ENCODE assay signal across 13 cellular contexts in the genomic region with DNA sequence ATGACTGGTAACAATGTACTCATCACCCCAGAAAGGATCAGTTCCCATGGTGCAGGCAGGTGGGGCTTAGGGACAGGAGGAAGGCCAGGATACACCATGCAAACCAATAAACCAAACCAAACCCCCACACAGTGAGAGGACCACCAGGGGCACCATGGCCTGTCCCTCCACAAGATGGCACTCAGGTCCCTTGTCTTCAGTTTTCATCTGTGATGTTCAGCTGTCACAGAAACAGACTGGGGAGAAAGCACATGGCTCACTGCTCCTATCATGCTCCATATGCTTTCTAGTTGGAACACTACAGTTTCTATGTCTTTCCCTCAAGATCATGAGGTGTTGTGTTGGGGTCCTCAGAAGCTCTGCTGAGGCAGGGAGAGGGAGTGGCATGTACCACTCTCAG.
DNase-seq lines count a peak whose midpoint lies in the region; ATAC-seq and TF ChIP-seq lines count a peak whose summit lies in the region.
"Had no signal": no experiment of that assay in that cellular context is flagged by ENCODE, and none has a peak within 500 bp of the region (broad histone marks: within the 10 kb centered on the region; RNA-seq: fewer than 3 reads in every experiment).

No MANE protein-coding gene starts in this region.

- H3K9me3 Mint-ChIP-seq in stimulated activated naive CD8-positive, alpha-beta T cell treated with anti-CD3 and anti-CD28 coated beads, Interleukin-15, amount 100 ng/mL, for 72 hours: no peaks in the 10 kb centered on the region
- H3K9me3 Mint-ChIP-seq: activated naive CD4-positive, alpha-beta T cell treated with anti-CD3 and anti-CD28 coated beads, Interleukin-2, amount 50 U/mL, for 24 hours; CD8-positive, alpha-beta memory T cell had no signal

- peak; percentile 27 for TF ChIP-seq CTCF in choroid plexus epithelial cell (conservative IDR thresholded peaks at IDR 0.05; ENCODE audit: low read depth, low read length)

- peak; percentile 62 for ATAC-seq in stimulated activated naive CD8-positive, alpha-beta T cell treated with anti-CD3 and anti-CD28 coated beads, Interleukin-15, amount 100 ng/mL, for 72 hours
- ATAC-seq in HG03196 (IDR thresholded peaks at IDR 0.05; ENCODE audit: unreplicated experiment): no peak

- H3K27ac Mint-ChIP-seq in stimulated activated naive CD8-positive, alpha-beta T cell treated with anti-CD3 and anti-CD28 coated beads, Interleukin-15, amount 100 ng/mL, for 72 hours: no peak overlapping the region
- H3K27ac Mint-ChIP-seq: activated naive CD4-positive, alpha-beta T cell treated with anti-CD3 and anti-CD28 coated beads, Interleukin-2, amount 50 U/mL, for 24 hours; CD8-positive, alpha-beta memory T cell had no signal

- H3K4me3 ChIP-seq in choroid plexus epithelial cell (ENCODE audit: low read depth, low read length): no peak overlapping the region

- H3K4me3 Mint-ChIP-seq in stimulated activated naive CD8-positive, alpha-beta T cell treated with anti-CD3 and anti-CD28 coated beads, Interleukin-15, amount 100 ng/mL, for 72 hours: no peak overlapping the region
- H3K4me3 Mint-ChIP-seq: activated naive CD4-positive, alpha-beta T cell treated with anti-CD3 and anti-CD28 coated beads, Interleukin-2, amount 50 U/mL, for 24 hours; CD8-positive, alpha-beta memory T cell had no signal

- H3K4me1 Mint-ChIP-seq in stimulated activated naive CD8-positive, alpha-beta T cell treated with anti-CD3 and anti-CD28 coated beads, Interleukin-15, amount 100 ng/mL, for 72 hours: no peaks in the 10 kb centered on the region
- H3K4me1 Mint-ChIP-seq: activated naive CD4-positive, alpha-beta T cell treated with anti-CD3 and anti-CD28 coated beads, Interleukin-2, amount 50 U/mL, for 24 hours; CD8-positive, alpha-beta memory T cell had no signal

- peak; percentile 18 for DNase-seq in stimulated activated CD4-positive, alpha-beta T cell treated with anti-CD3 and anti-CD28 coated beads, Interleukin-12 subunit alpha, Interleukin-12 subunit beta, amount 100 ng/mL, for 4 hours
- no peak for DNase-seq in stimulated activated CD4-positive, alpha-beta T cell treated with anti-CD3 and anti-CD28 coated beads, Interleukin-2, amount 100 ng/mL, for 24 hours
- DNase-seq in MV-4-11 (lab: John Stamatoyannopoulos, UW) (peak; percentile 3), choroid plexus epithelial cell (ENCODE audit: low read depth) (no peak), middle frontal gyrus (ENCODE audit: extremely low spot score, low spot score) (no peak)
- no peak for DNase-seq in stimulated activated naive CD8-positive, alpha-beta T cell treated with anti-CD3 and anti-CD28 coated beads, Interleukin-15, amount 100 ng/mL, for 72 hours
- no peak for DNase-seq in effector CD8-positive, alpha-beta T cell (lab: John Stamatoyannopoulos, UW)
- DNase-seq: Karpas-422, mesenchymal stem cell, NCI-H345 had no signal

- no peaks in the 10 kb centered on the region for H3K27me3 Mint-ChIP-seq in stimulated activated naive CD8-positive, alpha-beta T cell treated with anti-CD3 and anti-CD28 coated beads, Interleukin-15, amount 100 ng/mL, for 72 hours
- H3K27me3 Mint-ChIP-seq: activated naive CD4-positive, alpha-beta T cell treated with anti-CD3 and anti-CD28 coated beads, Interleukin-2, amount 50 U/mL, for 24 hours had no signal

Comparison
In these comparisons a context has a peak if more than half of its experiments do, and no peak if none do; other contexts are left out.
1. DNase-seq: peak in stimulated activated CD4-positive, alpha-beta T cell treated with anti-CD3 and anti-CD28 coated beads, Interleukin-12 subunit alpha, Interleukin-12 subunit beta, amount 100 ng/mL, for 4 hours (single experiment) and MV-4-11 (single experiment); none in stimulated activated CD4-positive, alpha-beta T cell treated with anti-CD3 and anti-CD28 coated beads, Interleukin-2, amount 100 ng/mL, for 24 hours (0 of 2), choroid plexus epithelial cell (single experiment), stimulated activated naive CD8-positive, alpha-beta T cell treated with anti-CD3 and anti-CD28 coated beads, Interleukin-15, amount 100 ng/mL, for 72 hours (0 of 2), middle frontal gyrus (single experiment) and effector CD8-positive, alpha-beta T cell (single experiment).